Comparison of ENCODE assay signal across 15 cellular contexts in genomic region chr3:43866529-43867353, GRCh38.
DNase-seq lines count a peak whose midpoint lies in the region; ATAC-seq and TF ChIP-seq lines count a peak whose summit lies in the region.
"Had no signal": no experiment of that assay in that cellular context is flagged by ENCODE, and none has a peak within 500 bp of the region (broad histone marks: within the 10 kb centered on the region; RNA-seq: fewer than 3 reads in every experiment).

No MANE protein-coding gene starts in this region.

- intact Hi-C loops in left lung (cut with DNase I) = loop anchor here in 1 of 2 donors (10.0 kb wide), 1 partner anchor 328 kb away; no protein-coding TSS in a partner anchor
- intact Hi-C loops in CD4-positive, alpha-beta T cell (cut with DNase I, micrococcal nuclease) = no loop called here

- no peaks in the 10 kb centered on the region for H3K36me3 ChIP-seq in left lung
- H3K36me3 ChIP-seq: Peyer's patch had no signal

- in situ Hi-C loops in KBM-7 (cut with MboI; ENCODE audit: low pct_unique_long_range_greater_than_20kb, low sequenced_read_pairs) = loop anchor here (25.0 kb wide), 1 partner anchor 321 kb away; no protein-coding TSS in a partner anchor

- H3K4me1 ChIP-seq in left lung = peaks cover 0 to 3% of the 10 kb centered on the region in 2 donors
- H3K4me1 ChIP-seq: Peyer's patch had no signal

- peak; percentile 98 for DNase-seq in AG10803 (ENCODE audit: low read depth)
- peak; percentile 94 for DNase-seq in M059J (ENCODE audit: low read depth)
- DNase-seq in dedifferentiated amniotic fluid mesenchymal stem cell (ENCODE audit: extremely low spot score) = peak; percentile 34
- no peak for DNase-seq in left lung
- no peak for DNase-seq in CD4-positive, alpha-beta T cell
- no peak for DNase-seq in KBM-7
- DNase-seq: activated CD8-positive, alpha-beta memory T cell treated with anti-CD3 and anti-CD28 coated beads, Interleukin-2, amount 50 U/mL, for 4 hours; amygdala; left colon; NCI-H345; Peyer's patch; stimulated activated CD4-positive, alpha-beta T cell treated with anti-CD3 and anti-CD28 coated beads, Interleukin-12 subunit alpha, Interleukin-12 subunit beta, amount 100 ng/mL, for 4 hours had no signal

- peaks cover 0 to 11% of the 10 kb centered on the region in 2 donors for H3K27me3 ChIP-seq in left lung
- H3K27me3 ChIP-seq in CD4-positive, alpha-beta T cell (ENCODE audit: control insufficient read depth, insufficient read depth, low read length) = peaks cover 8% of the 10 kb centered on the region
- H3K27me3 ChIP-seq: Peyer's patch had no signal

- H3K4me3 ChIP-seq in AG10803 (ENCODE audit: low read length) = no peak overlapping the region
- no peak overlapping the region for H3K4me3 ChIP-seq in left lung
- H3K4me3 ChIP-seq: Peyer's patch had no signal

- peaks cover 35% of the 10 kb centered on the region for H3K27me3 Mint-ChIP-seq in CD4-positive, alpha-beta T cell

- H3K36me3 Mint-ChIP-seq in CD4-positive, alpha-beta T cell (ENCODE audit: low read depth) = no peaks in the 10 kb centered on the region

- POLR2A ChIA-PET in CD4-positive, alpha-beta T cell (lab: Charles Lee) = no interaction called here

- no peak overlapping the region for H3K4me3 Mint-ChIP-seq in CD4-positive, alpha-beta T cell
- H3K4me3 Mint-ChIP-seq: neural crest cell had no signal

- no peak for TF ChIP-seq CTCF in AG10803 (conservative IDR thresholded peaks at IDR 0.05; ENCODE audit: low read length)
- no peak for TF ChIP-seq CTCF in left lung (IDR thresholded peaks at IDR 0.05)
- TF ChIP-seq CTCF in CD4-positive, alpha-beta T cell (IDR thresholded peaks at IDR 0.05) = no peak

- no peaks in the 10 kb centered on the region for H3K9me3 ChIP-seq in left lung
- no peaks in the 10 kb centered on the region for H3K9me3 ChIP-seq in CD4-positive, alpha-beta T cell (ENCODE audit: control insufficient read depth, low read length)
- H3K9me3 ChIP-seq: Peyer's patch had no signal

- ATAC-seq in left lung = peak; percentile 9
- ATAC-seq in GM21576 (IDR thresholded peaks at IDR 0.05; ENCODE audit: unreplicated experiment) = no peak
- ATAC-seq in CD4-positive, alpha-beta T cell (ENCODE audit: poor library complexity) = no peak
- ATAC-seq in GM19467 (IDR thresholded peaks at IDR 0.05; ENCODE audit: unreplicated experiment) = no peak
- ATAC-seq: left colon had no signal

- H3K4me1 Mint-ChIP-seq in CD4-positive, alpha-beta T cell (ENCODE audit: low read depth) = no peaks in the 10 kb centered on the region
- H3K4me1 Mint-ChIP-seq: neural crest cell had no signal

- CTCF ChIA-PET in CD4-positive, alpha-beta T cell (lab: Charles Lee) = interaction anchor here (1.3 kb wide), 1 partner anchor 21 kb away, joined by 3 read pairs; no protein-coding TSS in a partner anchor

- no peaks in the 10 kb centered on the region for H3K9me3 Mint-ChIP-seq in CD4-positive, alpha-beta T cell
- H3K9me3 Mint-ChIP-seq: neural crest cell had no signal

- no peak overlapping the region for H3K27ac Mint-ChIP-seq in CD4-positive, alpha-beta T cell

- no peak overlapping the region for H3K27ac ChIP-seq in left lung
- H3K27ac ChIP-seq in CD4-positive, alpha-beta T cell (ENCODE audit: low read depth, low read length) = no peak overlapping the region
- H3K27ac ChIP-seq: Peyer's patch had no signal

Comparison
In these comparisons a context has a peak if more than half of its experiments do, and no peak if none do; other contexts are left out.
1. DNase-seq: peak in AG10803 (single experiment), M059J (single experiment) and dedifferentiated amniotic fluid mesenchymal stem cell (single experiment); none in left lung (0 of 2), CD4-positive, alpha-beta T cell (0 of 10) and KBM-7 (single experiment).